Comparison of ENCODE assay signal across 19 cellular contexts in genomic region chr17:15431201-15431600, GRCh38. TPM values are rescaled to one million over a fixed set of nuclear protein-coding genes. Genes with fewer than 3 reads are reported as not detected.
DNase-seq lines count a peak whose midpoint lies in the region; ATAC-seq and TF ChIP-seq lines count a peak whose summit lies in the region.
"Had no signal": no experiment of that assay in that cellular context is flagged by ENCODE, and none has a peak within 500 bp of the region (broad histone marks: within the 10 kb centered on the region; RNA-seq: fewer than 3 reads in every experiment).

No MANE protein-coding gene starts in this region.

- ATAC-seq in HG02610 (IDR thresholded peaks at IDR 0.05; ENCODE audit: unreplicated experiment) (no peak), GM21619 (IDR thresholded peaks at IDR 0.05; ENCODE audit: unreplicated experiment) (no peak)
- ATAC-seq: WTC11 had no signal

- no peaks in the 10 kb centered on the region for H3K27me3 ChIP-seq in muscle layer of duodenum (ENCODE audit: low read depth, low read length)
- H3K27me3 ChIP-seq: MG63 had no signal

- DNase-seq in NCI-H524 (lab: John Stamatoyannopoulos, UW): peak; percentile 57 to 85
- peak; percentile 100 for DNase-seq in fibroblast of villous mesenchyme (ENCODE audit: low read depth)
- DNase-seq in NCI-H187 treated with DMSO at 0.1 percent for 48 hours (lab: John Stamatoyannopoulos, UW): no peak
- DNase-seq in activated T-helper 2 cell treated with anti-CD3 and anti-CD28 coated beads, Interferon-gamma antibody, Interleukin-2, Interleukin-4, amounts not matched to agents 10 μg/mL and 5 μg/mL and 100 μg/mL, durations not matched to agents 14 hours and 24 hours and 36 hours (ENCODE audit: low spot score): no peak
- DNase-seq: activated gamma-delta T cell, aorta, Caco-2, cortex of kidney, MG63, NCI-H2081, NCI-H526 treated with DMSO at 0.1 percent for 48 hours had no signal

- H3K27ac ChIP-seq in muscle layer of duodenum (ENCODE audit: low read length): peak overlapping the region; percentile 13
- peak overlapping the region; percentile 21 for H3K27ac ChIP-seq in temporal lobe (ENCODE audit: low read depth, low read length)
- H3K27ac ChIP-seq: parathyroid adenoma, thoracic aorta had no signal

- no peak overlapping the region for H3K4me3 Mint-ChIP-seq in activated T-helper 2 cell treated with anti-CD3 and anti-CD28 coated beads, Interferon-gamma antibody, Interleukin-2, Interleukin-4, amounts not matched to agents 10 μg/mL and 5 μg/mL and 100 μg/mL, durations not matched to agents 14 hours and 24 hours and 36 hours (ENCODE audit: low read depth)
- H3K4me3 Mint-ChIP-seq: memory B cell, WTC11 had no signal

- no peaks in the 10 kb centered on the region for H3K4me1 Mint-ChIP-seq in activated T-helper 2 cell treated with anti-CD3 and anti-CD28 coated beads, Interferon-gamma antibody, Interleukin-2, Interleukin-4, amounts not matched to agents 10 μg/mL and 5 μg/mL and 100 μg/mL, durations not matched to agents 14 hours and 24 hours and 36 hours (ENCODE audit: low read depth)
- H3K4me1 Mint-ChIP-seq: memory B cell had no signal

- no peaks in the 10 kb centered on the region for H3K9me3 Mint-ChIP-seq in activated T-helper 2 cell treated with anti-CD3 and anti-CD28 coated beads, Interferon-gamma antibody, Interleukin-2, Interleukin-4, amounts not matched to agents 10 μg/mL and 5 μg/mL and 100 μg/mL, durations not matched to agents 14 hours and 24 hours and 36 hours

- TF ChIP-seq CTCF in fibroblast of villous mesenchyme (IDR thresholded peaks at IDR 0.05; ENCODE audit: insufficient read depth, low read depth, low read length): no peak

- H3K4me3 ChIP-seq in fibroblast of villous mesenchyme (ENCODE audit: low read depth, low read length) (no peak overlapping the region), muscle layer of duodenum (ENCODE audit: low read depth in 1 of 2, low read length in 2 of 2) (no peak overlapping the region)
- H3K4me3 ChIP-seq: MG63, thoracic aorta had no signal

- peaks cover 6% of the 10 kb centered on the region for H3K36me3 Mint-ChIP-seq in activated T-helper 2 cell treated with anti-CD3 and anti-CD28 coated beads, Interferon-gamma antibody, Interleukin-2, Interleukin-4, amounts not matched to agents 10 μg/mL and 5 μg/mL and 100 μg/mL, durations not matched to agents 14 hours and 24 hours and 36 hours (ENCODE audit: low read depth)

- intact Hi-C loops in activated T-helper 2 cell treated with anti-CD3 and anti-CD28 coated beads, Interferon-gamma antibody, Interleukin-2, Interleukin-4, amounts not matched to agents 10 μg/mL and 5 μg/mL and 100 μg/mL, durations not matched to agents 14 hours and 24 hours and 36 hours (cut with micrococcal nuclease): no loop called here

- no peaks in the 10 kb centered on the region for H3K9me3 ChIP-seq in muscle layer of duodenum (ENCODE audit: control insufficient read depth in 1 of 2, low read length in 2 of 2)
- H3K9me3 ChIP-seq: Caco-2, MG63, thoracic aorta had no signal

- no peak overlapping the region for H3K27ac Mint-ChIP-seq in activated T-helper 2 cell treated with anti-CD3 and anti-CD28 coated beads, Interferon-gamma antibody, Interleukin-2, Interleukin-4, amounts not matched to agents 10 μg/mL and 5 μg/mL and 100 μg/mL, durations not matched to agents 14 hours and 24 hours and 36 hours
- H3K27ac Mint-ChIP-seq: memory B cell, WTC11 had no signal

- H3K36me3 ChIP-seq in muscle layer of duodenum (ENCODE audit: control insufficient read depth in 1 of 2, insufficient read depth in 2 of 2, low read length in 2 of 2): no peaks in the 10 kb centered on the region
- H3K36me3 ChIP-seq: MG63, thoracic aorta had no signal

- peaks cover 8 to 13% of the 10 kb centered on the region in 2 donors for H3K4me1 ChIP-seq in muscle layer of duodenum (ENCODE audit: control insufficient read depth in 1 of 2, insufficient read depth in 2 of 2, low read length in 2 of 2)
- H3K4me1 ChIP-seq: parathyroid adenoma had no signal

- no peaks in the 10 kb centered on the region for H3K27me3 Mint-ChIP-seq in activated T-helper 2 cell treated with anti-CD3 and anti-CD28 coated beads, Interferon-gamma antibody, Interleukin-2, Interleukin-4, amounts not matched to agents 10 μg/mL and 5 μg/mL and 100 μg/mL, durations not matched to agents 14 hours and 24 hours and 36 hours (ENCODE audit: low read depth)

RNA-seq across cellular contexts. Expression of gene CDRT4, which starts 36.2 kb away (rescaled TPM):
- total RNA-seq in fibroblast of villous mesenchyme (5.2 and 6.5 TPM in 2 replicates), temporal lobe (7.1 TPM)
- total RNA-seq in activated T-helper 2 cell treated with anti-CD3 and anti-CD28 coated beads, Interferon-gamma antibody, Interleukin-2, Interleukin-4, amounts not matched to agents 10 μg/mL and 5 μg/mL and 100 μg/mL, durations not matched to agents 14 hours and 24 hours and 36 hours: 4.8 and 8.0 TPM in 2 replicates

Comparison
In these comparisons a context has a peak if more than half of its experiments do, and no peak if none do; other contexts are left out.
1. DNase-seq: peak in NCI-H524 (2 of 2) and fibroblast of villous mesenchyme (single experiment); none in NCI-H187 treated with DMSO at 0.1 percent for 48 hours (single experiment) and activated T-helper 2 cell treated with anti-CD3 and anti-CD28 coated beads, Interferon-gamma antibody, Interleukin-2, Interleukin-4, amounts not matched to agents 10 μg/mL and 5 μg/mL and 100 μg/mL, durations not matched to agents 14 hours and 24 hours and 36 hours (single experiment).